Comparison of ENCODE assay signal across 9 cellular contexts in genomic region chr16:29645699-29646187, GRCh38. TPM values are rescaled to one million over a fixed set of nuclear protein-coding genes. Genes with fewer than 3 reads are reported as not detected.
DNase-seq lines count a peak whose midpoint lies in the region; ATAC-seq and TF ChIP-seq lines count a peak whose summit lies in the region.
"Had no signal": no experiment of that assay in that cellular context is flagged by ENCODE, and none has a peak within 500 bp of the region (broad histone marks: within the 10 kb centered on the region; RNA-seq: fewer than 3 reads in every experiment).

No MANE protein-coding gene starts in this region.

- H3K27ac ChIP-seq in MM.1S (ENCODE audit: low read length) = no peak overlapping the region

- H3K27ac Mint-ChIP-seq in activated naive CD4-positive, alpha-beta T cell treated with anti-CD3 and anti-CD28 coated beads, Interleukin-2, amount 50 U/mL, for 72 hours = peak overlapping the region; percentile 81 to 91
- H3K27ac Mint-ChIP-seq in stimulated activated naive CD8-positive, alpha-beta T cell treated with anti-CD3 and anti-CD28 coated beads, Interleukin-15, amount 100 ng/mL, for 72 hours = peak overlapping the region; percentile 78 to 93

- no peaks in the 10 kb centered on the region for H4K20me1 ChIP-seq in MM.1S (ENCODE audit: insufficient read depth, low read length)

- no peaks in the 10 kb centered on the region for H3K27me3 Mint-ChIP-seq in stimulated activated naive CD8-positive, alpha-beta T cell treated with anti-CD3 and anti-CD28 coated beads, Interleukin-15, amount 100 ng/mL, for 72 hours

- peak overlapping the region in 1 of 2 donors; percentile 65 for H3K4me3 Mint-ChIP-seq in stimulated activated naive CD8-positive, alpha-beta T cell treated with anti-CD3 and anti-CD28 coated beads, Interleukin-15, amount 100 ng/mL, for 72 hours

- peak; percentile 58 to 60 for ATAC-seq in activated naive CD4-positive, alpha-beta T cell treated with anti-CD3 and anti-CD28 coated beads, Interleukin-2, amount 50 U/mL, for 72 hours
- peak; percentile 70 for ATAC-seq in stimulated activated naive CD8-positive, alpha-beta T cell treated with anti-CD3 and anti-CD28 coated beads, Interleukin-15, amount 100 ng/mL, for 72 hours
- ATAC-seq in GM19395 (IDR thresholded peaks at IDR 0.05; ENCODE audit: unreplicated experiment) = no peak

- peaks cover 55% of the 10 kb centered on the region for H3K4me1 Mint-ChIP-seq in stimulated activated naive CD8-positive, alpha-beta T cell treated with anti-CD3 and anti-CD28 coated beads, Interleukin-15, amount 100 ng/mL, for 72 hours

- no peak overlapping the region for H3K4me2 ChIP-seq in MM.1S (ENCODE audit: low read depth, low read length)

- no peaks in the 10 kb centered on the region for H3K27me3 ChIP-seq in MM.1S (replicated peaks; ENCODE audit: insufficient read depth, low read length)

- H3K4me3 ChIP-seq in MM.1S (ENCODE audit: low read length) (no peak overlapping the region), choroid plexus epithelial cell (ENCODE audit: low read depth, low read length) (no peak overlapping the region)

- H3K36me3 ChIP-seq in MM.1S (replicated peaks; ENCODE audit: insufficient read depth, low read length) = no peaks in the 10 kb centered on the region

- H3K9ac ChIP-seq in MM.1S (ENCODE audit: low read length) = no peak overlapping the region

- H3K9me3 Mint-ChIP-seq in activated naive CD4-positive, alpha-beta T cell treated with anti-CD3 and anti-CD28 coated beads, Interleukin-2, amount 50 U/mL, for 72 hours = peaks cover 8 to 12% of the 10 kb centered on the region in 2 donors
- peaks cover 0 to 6% of the 10 kb centered on the region in 2 donors for H3K9me3 Mint-ChIP-seq in stimulated activated naive CD8-positive, alpha-beta T cell treated with anti-CD3 and anti-CD28 coated beads, Interleukin-15, amount 100 ng/mL, for 72 hours

- DNase-seq in activated naive CD4-positive, alpha-beta T cell treated with anti-CD3 and anti-CD28 coated beads, Interleukin-2, amount 50 U/mL, for 72 hours (ENCODE audit: low spot score in 2 of 2) = peak in 1 of 2 donors; percentile 28
- no peak for DNase-seq in activated naive CD4-positive, alpha-beta T cell treated with Interleukin-2 at 50 U/mL for 16 hours
- peak; percentile 25 for DNase-seq in MM.1S
- DNase-seq in choroid plexus epithelial cell (ENCODE audit: low read depth) = peak; percentile 33
- DNase-seq in stimulated activated naive CD8-positive, alpha-beta T cell treated with anti-CD3 and anti-CD28 coated beads, Interleukin-15, amount 100 ng/mL, for 72 hours = peak in 1 of 2 donors; percentile 43
- DNase-seq in DMS153 treated with DMSO at 0.1 percent for 48 hours (lab: John Stamatoyannopoulos, UW; ENCODE audit: unreplicated experiment) = no peak
- DNase-seq in pons (ENCODE audit: low spot score) = no peak
- DNase-seq: DMS153 had no signal

- TF ChIP-seq CTCF in MM.1S (IDR thresholded peaks at IDR 0.05; ENCODE audit: low read length) (no peak), choroid plexus epithelial cell (conservative IDR thresholded peaks at IDR 0.05; ENCODE audit: low read depth, low read length) (no peak)

- peaks cover 0 to 8% of the 10 kb centered on the region in 2 donors for H3K36me3 Mint-ChIP-seq in activated naive CD4-positive, alpha-beta T cell treated with anti-CD3 and anti-CD28 coated beads, Interleukin-2, amount 50 U/mL, for 72 hours

- no peaks in the 10 kb centered on the region for H3F3A ChIP-seq in MM.1S (ENCODE audit: insufficient read depth, low read length)

- no peaks in the 10 kb centered on the region for H3K9me2 ChIP-seq in MM.1S (replicated peaks; ENCODE audit: insufficient read depth, low read length)

- no peaks in the 10 kb centered on the region for H3K9me3 ChIP-seq in MM.1S (replicated peaks; ENCODE audit: insufficient read depth, low read length)

- 0 out of 2 replicates have a peak overlapping the region, but pooled peaks have one; percentile 40 for H2AFZ ChIP-seq in MM.1S (ENCODE audit: low read length)

- no peaks in the 10 kb centered on the region for H3K4me1 ChIP-seq in MM.1S (ENCODE audit: low read length)

- H3K79me2 ChIP-seq in MM.1S (ENCODE audit: low read length) = no peaks in the 10 kb centered on the region

RNA-seq across cellular contexts. Expression of gene SPN, which starts 17.3 kb away (rescaled TPM):
- 100 to 1,000 TPM in 1 of 2 donors, 10 to 100 TPM in 1; 83.4 to 145 TPM for total RNA-seq in activated naive CD4-positive, alpha-beta T cell treated with anti-CD3 and anti-CD28 coated beads, Interleukin-2, amount 50 U/mL, for 72 hours

RNA-seq across cellular contexts. Expression of gene QPRT, which starts 33.2 kb away (rescaled TPM):
- 10 to 100 TPM; 10.1 to 14.5 TPM for total RNA-seq in activated naive CD4-positive, alpha-beta T cell treated with anti-CD3 and anti-CD28 coated beads, Interleukin-2, amount 50 U/mL, for 72 hours

Comparison
In these comparisons a context has a peak if more than half of its experiments do, and no peak if none do; other contexts are left out.
1. DNase-seq: peak in MM.1S (single experiment) and choroid plexus epithelial cell (single experiment); none in activated naive CD4-positive, alpha-beta T cell treated with Interleukin-2 at 50 U/mL for 16 hours (single experiment), DMS153 treated with DMSO at 0.1 percent for 48 hours (single experiment) and pons (single experiment).